1 cellular context compared by ENCODE assay signal in the genomic region with DNA sequence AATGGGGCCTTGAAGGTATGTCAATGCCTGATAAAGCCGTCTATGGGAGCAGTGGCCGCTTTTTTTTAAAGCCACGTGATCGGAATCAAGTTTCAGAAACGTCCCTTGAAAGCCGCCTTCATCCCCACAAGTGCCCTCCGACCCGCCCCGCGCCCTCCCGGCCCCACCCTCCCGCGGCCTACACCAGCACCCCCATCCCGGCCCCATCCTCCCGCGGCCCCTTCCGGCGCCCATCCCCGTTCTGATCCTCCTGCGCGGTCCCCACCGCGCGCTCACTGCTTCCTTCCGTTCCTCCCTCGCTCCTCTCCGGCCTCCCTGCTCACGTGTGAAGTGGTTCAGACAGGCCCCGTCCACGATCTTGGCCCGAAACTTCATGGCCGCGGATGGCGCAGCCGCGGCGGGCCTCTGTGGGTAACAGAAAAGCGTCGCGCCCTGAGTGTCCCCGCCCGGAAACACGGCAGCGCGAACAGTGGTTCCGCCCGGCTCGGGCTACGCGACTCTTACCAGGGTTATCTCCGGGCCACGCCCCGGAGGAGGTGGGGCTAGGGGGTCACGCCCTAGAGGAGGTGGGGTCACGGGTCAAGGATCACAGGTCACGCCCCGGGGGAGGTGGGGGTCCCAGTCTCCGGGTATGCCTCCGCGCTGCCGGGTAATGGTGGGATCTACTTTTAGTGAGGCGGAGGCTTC.
TF ChIP-seq lines count a peak whose summit lies in the region.

TSS of gene HUS1 (minus strand) at position 471 of the 687 bp plus-strand sequence. CDS start at position 375, 96 bp downstream.

TF ChIP-seq in HepG2, 621 proteins besides CTCF, POLR2A, EP300 and RAD21 (continued from another document and continues in another):
- TF ChIP-seq NCOA5 (CRISPR knock-in tag; IDR thresholded peaks at IDR 0.05), result no peak
- TF ChIP-seq NR0B2 (CRISPR knock-in tag; IDR thresholded peaks at IDR 0.05), result peak; percentile 91
- TF ChIP-seq, protein P1, sequence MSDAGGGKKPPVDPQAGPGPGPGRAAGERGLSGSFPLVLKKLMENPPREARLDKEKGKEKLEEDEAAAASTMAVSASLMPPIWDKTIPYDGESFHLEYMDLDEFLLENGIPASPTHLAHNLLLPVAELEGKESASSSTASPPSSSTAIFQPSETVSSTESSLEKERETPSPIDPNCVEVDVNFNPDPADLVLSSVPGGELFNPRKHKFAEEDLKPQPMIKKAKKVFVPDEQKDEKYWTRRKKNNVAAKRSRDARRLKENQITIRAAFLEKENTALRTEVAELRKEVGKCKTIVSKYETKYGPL (CRISPR knock-in tag; IDR thresholded peaks at IDR 0.05), result 0 out of 2 replicates have a peak, but pooled peaks have one; percentile 28
- TF ChIP-seq ZNF660 (CRISPR knock-in tag; IDR thresholded peaks at IDR 0.05; ENCODE audit: borderline replicate concordance, low read depth), result no peak
- TF ChIP-seq HNRNPH1 (optimal IDR thresholded peaks at IDR 0.05; ENCODE audit: low read depth, low read length), result no peak
- no peak; the same call in 1 of the 2 replicates for TF ChIP-seq USF2 (IDR thresholded peaks at IDR 0.05; ENCODE audit: low read depth, low read length)
- peak; percentile 38 for TF ChIP-seq USF2 (CRISPR knock-in tag; IDR thresholded peaks at IDR 0.05; ENCODE audit: borderline replicate concordance)
- peak; percentile 84 for TF ChIP-seq ZNF607 (CRISPR knock-in tag; IDR thresholded peaks at IDR 0.05; ENCODE audit: borderline replicate concordance)
- TF ChIP-seq ZMYM4 (CRISPR knock-in tag; IDR thresholded peaks at IDR 0.05), result peak; percentile 97
- peak; percentile 88 for TF ChIP-seq PITX1 (CRISPR knock-in tag; IDR thresholded peaks at IDR 0.05)
- TF ChIP-seq RELA (CRISPR knock-in tag; IDR thresholded peaks at IDR 0.05), result peak; percentile 61; the same call in 1 of the 2 replicates
- no peak for TF ChIP-seq MBD4 (IDR thresholded peaks at IDR 0.05; ENCODE audit: borderline replicate concordance, low read length)
- TF ChIP-seq ZFP1 (CRISPR knock-in tag; IDR thresholded peaks at IDR 0.05), result peak; percentile 73; the same call in 1 of the 2 replicates
- TF ChIP-seq KMT2A (CRISPR knock-in tag; IDR thresholded peaks at IDR 0.05), result peak; percentile 79
- no peak for TF ChIP-seq ZNF432 (CRISPR knock-in tag; IDR thresholded peaks at IDR 0.05; ENCODE audit: borderline replicate concordance)
- peak; percentile 68; the same call in 1 of the 2 replicates for TF ChIP-seq MYNN (CRISPR knock-in tag; IDR thresholded peaks at IDR 0.05; ENCODE audit: low read depth)
- TF ChIP-seq, protein P2, sequence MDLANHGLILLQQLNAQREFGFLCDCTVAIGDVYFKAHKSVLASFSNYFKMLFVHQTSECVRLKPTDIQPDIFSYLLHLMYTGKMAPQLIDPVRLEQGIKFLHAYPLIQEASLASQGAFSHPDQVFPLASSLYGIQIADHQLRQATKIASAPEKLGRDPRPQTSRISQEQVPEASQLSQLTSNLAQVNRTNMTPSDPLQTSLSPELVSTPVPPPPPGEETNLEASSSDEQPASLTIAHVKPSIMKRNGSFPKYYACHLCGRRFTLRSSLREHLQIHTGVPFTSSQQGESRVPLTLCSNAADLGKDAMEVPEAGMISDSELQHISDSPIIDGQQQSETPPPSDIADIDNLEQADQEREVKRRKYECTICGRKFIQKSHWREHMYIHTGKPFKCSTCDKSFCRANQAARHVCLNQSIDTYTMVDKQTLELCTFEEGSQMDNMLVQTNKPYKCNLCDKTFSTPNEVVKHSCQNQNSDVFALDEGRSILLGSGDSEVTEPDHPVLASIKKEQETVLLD (CRISPR knock-in tag; IDR thresholded peaks at IDR 0.05; ENCODE audit: low read depth), result peak; percentile 76; the same call in 1 of the 2 replicates
- no peak; the same call in 1 of the 2 replicates for TF ChIP-seq ZNF773 (CRISPR knock-in tag; IDR thresholded peaks at IDR 0.05; ENCODE audit: borderline replicate concordance)
- TF ChIP-seq NFYC (CRISPR knock-in tag; IDR thresholded peaks at IDR 0.05), result peak; percentile 30; the same call in 1 of the 2 replicates
- TF ChIP-seq KDM4B (CRISPR knock-in tag; IDR thresholded peaks at IDR 0.05), result peak; percentile 88
- TF ChIP-seq TCF7 (IDR thresholded peaks at IDR 0.05; ENCODE audit: low read depth), result no peak
- peak; percentile 76; the same call in 1 of the 2 replicates for TF ChIP-seq HNRNPL (IDR thresholded peaks at IDR 0.05; ENCODE audit: low read depth, low read length)
- no peak for TF ChIP-seq ZNF329 (CRISPR knock-in tag; IDR thresholded peaks at IDR 0.05; ENCODE audit: low read depth)
- TF ChIP-seq AGO2 (optimal IDR thresholded peaks at IDR 0.05; ENCODE audit: low read depth, low read length), result peak; percentile 38
- TF ChIP-seq NR3C1 (CRISPR knock-in tag; IDR thresholded peaks at IDR 0.05), result no peak
- no peak for TF ChIP-seq ZNF367 (CRISPR knock-in tag; IDR thresholded peaks at IDR 0.05; ENCODE audit: borderline replicate concordance)
- no peak for TF ChIP-seq SP1 (IDR thresholded peaks at IDR 0.05)
- peak; percentile 97 for TF ChIP-seq SP1 (CRISPR knock-in tag; IDR thresholded peaks at IDR 0.05)
- TF ChIP-seq SAP130 (CRISPR knock-in tag; IDR thresholded peaks at IDR 0.05; ENCODE audit: low read depth), result peak; percentile 72
- peak; percentile 81 for TF ChIP-seq ARID5B (CRISPR knock-in tag; IDR thresholded peaks at IDR 0.05)
- no peak; the same call in 1 of the 2 replicates for TF ChIP-seq TMF1 (CRISPR knock-in tag; IDR thresholded peaks at IDR 0.05; ENCODE audit: low read depth)
- TF ChIP-seq ZBTB8A (CRISPR knock-in tag; IDR thresholded peaks at IDR 0.05; ENCODE audit: borderline replicate concordance, low read depth), result peak; percentile 79; the same call in 1 of the 2 replicates
- TF ChIP-seq ZFP37 (CRISPR knock-in tag; IDR thresholded peaks at IDR 0.05; ENCODE audit: borderline replicate concordance), result peak; percentile 88; the same call in 1 of the 2 replicates
- TF ChIP-seq SOX5 (CRISPR knock-in tag; IDR thresholded peaks at IDR 0.05; ENCODE audit: borderline replicate concordance), result peak; percentile 49; the same call in 1 of the 2 replicates
- no peak for TF ChIP-seq FOXP1 (IDR thresholded peaks at IDR 0.05)
- peak; percentile 44; the same call in 1 of the 2 replicates for TF ChIP-seq FOXP1 (CRISPR knock-in tag; IDR thresholded peaks at IDR 0.05)
- TF ChIP-seq, protein P3, sequence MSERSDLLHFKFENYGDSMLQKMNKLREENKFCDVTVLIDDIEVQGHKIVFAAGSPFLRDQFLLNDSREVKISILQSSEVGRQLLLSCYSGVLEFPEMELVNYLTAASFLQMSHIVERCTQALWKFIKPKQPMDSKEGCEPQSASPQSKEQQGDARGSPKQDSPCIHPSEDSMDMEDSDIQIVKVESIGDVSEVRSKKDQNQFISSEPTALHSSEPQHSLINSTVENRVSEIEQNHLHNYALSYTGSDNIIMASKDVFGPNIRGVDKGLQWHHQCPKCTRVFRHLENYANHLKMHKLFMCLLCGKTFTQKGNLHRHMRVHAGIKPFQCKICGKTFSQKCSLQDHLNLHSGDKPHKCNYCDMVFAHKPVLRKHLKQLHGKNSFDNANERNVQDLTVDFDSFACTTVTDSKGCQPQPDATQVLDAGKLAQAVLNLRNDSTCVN (CRISPR knock-in tag; IDR thresholded peaks at IDR 0.05; ENCODE audit: borderline replicate concordance), result peak; percentile 45; the same call in 1 of the 2 replicates
- TF ChIP-seq TGIF2 (CRISPR knock-in tag; IDR thresholded peaks at IDR 0.05), result peak; percentile 91
- TF ChIP-seq ONECUT2 (CRISPR knock-in tag; IDR thresholded peaks at IDR 0.05), result no peak
- TF ChIP-seq CREM (IDR thresholded peaks at IDR 0.05), result peak; percentile 71
- no peak for TF ChIP-seq CREM (CRISPR knock-in tag; IDR thresholded peaks at IDR 0.05)
- TF ChIP-seq ZBTB3 (CRISPR knock-in tag; IDR thresholded peaks at IDR 0.05; ENCODE audit: borderline replicate concordance, low read depth), result 0 out of 2 replicates have a peak, but pooled peaks have one; percentile 80
- TF ChIP-seq MEIS2 (CRISPR knock-in tag; IDR thresholded peaks at IDR 0.05), result peak; percentile 80
- peak; percentile 97 for TF ChIP-seq YEATS4 (CRISPR knock-in tag; IDR thresholded peaks at IDR 0.05; ENCODE audit: borderline replicate concordance)
- TF ChIP-seq CBX1 (IDR thresholded peaks at IDR 0.05; ENCODE audit: low read depth), result peak; percentile 74
- no peak for TF ChIP-seq NFE2L2 (IDR thresholded peaks at IDR 0.05; ENCODE audit: low read length)
- TF ChIP-seq, protein P4, sequence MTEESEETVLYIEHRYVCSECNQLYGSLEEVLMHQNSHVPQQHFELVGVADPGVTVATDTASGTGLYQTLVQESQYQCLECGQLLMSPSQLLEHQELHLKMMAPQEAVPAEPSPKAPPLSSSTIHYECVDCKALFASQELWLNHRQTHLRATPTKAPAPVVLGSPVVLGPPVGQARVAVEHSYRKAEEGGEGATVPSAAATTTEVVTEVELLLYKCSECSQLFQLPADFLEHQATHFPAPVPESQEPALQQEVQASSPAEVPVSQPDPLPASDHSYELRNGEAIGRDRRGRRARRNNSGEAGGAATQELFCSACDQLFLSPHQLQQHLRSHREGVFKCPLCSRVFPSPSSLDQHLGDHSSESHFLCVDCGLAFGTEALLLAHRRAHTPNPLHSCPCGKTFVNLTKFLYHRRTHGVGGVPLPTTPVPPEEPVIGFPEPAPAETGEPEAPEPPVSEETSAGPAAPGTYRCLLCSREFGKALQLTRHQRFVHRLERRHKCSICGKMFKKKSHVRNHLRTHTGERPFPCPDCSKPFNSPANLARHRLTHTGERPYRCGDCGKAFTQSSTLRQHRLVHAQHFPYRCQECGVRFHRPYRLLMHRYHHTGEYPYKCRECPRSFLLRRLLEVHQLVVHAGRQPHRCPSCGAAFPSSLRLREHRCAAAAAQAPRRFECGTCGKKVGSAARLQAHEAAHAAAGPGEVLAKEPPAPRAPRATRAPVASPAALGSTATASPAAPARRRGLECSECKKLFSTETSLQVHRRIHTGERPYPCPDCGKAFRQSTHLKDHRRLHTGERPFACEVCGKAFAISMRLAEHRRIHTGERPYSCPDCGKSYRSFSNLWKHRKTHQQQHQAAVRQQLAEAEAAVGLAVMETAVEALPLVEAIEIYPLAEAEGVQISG (CRISPR knock-in tag; IDR thresholded peaks at IDR 0.05), result peak; percentile 90
- peak; percentile 88 for TF ChIP-seq TAF1 (CRISPR knock-in tag; IDR thresholded peaks at IDR 0.05)
- TF ChIP-seq CAMTA2 (CRISPR knock-in tag; IDR thresholded peaks at IDR 0.05; ENCODE audit: borderline replicate concordance), result no peak; the same call in 1 of the 2 replicates
- peak; percentile 97 for TF ChIP-seq XRCC5 (optimal IDR thresholded peaks at IDR 0.05; ENCODE audit: low read length)
- no peak for TF ChIP-seq FOXA1 (IDR thresholded peaks at IDR 0.05)
- TF ChIP-seq FOXA1 (CRISPR knock-in tag; IDR thresholded peaks at IDR 0.05), result 0 out of 2 replicates have a peak, but pooled peaks have one; percentile 19
- peak; percentile 85 for TF ChIP-seq CCDC6 (CRISPR knock-in tag; IDR thresholded peaks at IDR 0.05)
- 0 out of 2 replicates have a peak, but pooled peaks have one; percentile 42 for TF ChIP-seq ZNF547 (CRISPR knock-in tag; IDR thresholded peaks at IDR 0.05)
- peak; percentile 71; the same call in 1 of the 2 replicates for TF ChIP-seq ZNF605 (CRISPR knock-in tag; IDR thresholded peaks at IDR 0.05)
- no peak for TF ChIP-seq ZNF567 (CRISPR knock-in tag; IDR thresholded peaks at IDR 0.05; ENCODE audit: borderline replicate concordance)
- peak; percentile 67 for TF ChIP-seq ARNT2 (CRISPR knock-in tag; IDR thresholded peaks at IDR 0.05; ENCODE audit: low read depth)
- TF ChIP-seq ZNF552 (CRISPR knock-in tag; IDR thresholded peaks at IDR 0.05; ENCODE audit: borderline replicate concordance), result no peak
- TF ChIP-seq PPARG (CRISPR knock-in tag; conservative IDR thresholded peaks at IDR 0.05), result peak; percentile 73
- no peak for TF ChIP-seq NONO (IDR thresholded peaks at IDR 0.05)
- peak; percentile 96 for TF ChIP-seq NONO (CRISPR knock-in tag; conservative IDR thresholded peaks at IDR 0.05)
